ENCODE assay signal across 9 cellular contexts in the genomic region with DNA sequence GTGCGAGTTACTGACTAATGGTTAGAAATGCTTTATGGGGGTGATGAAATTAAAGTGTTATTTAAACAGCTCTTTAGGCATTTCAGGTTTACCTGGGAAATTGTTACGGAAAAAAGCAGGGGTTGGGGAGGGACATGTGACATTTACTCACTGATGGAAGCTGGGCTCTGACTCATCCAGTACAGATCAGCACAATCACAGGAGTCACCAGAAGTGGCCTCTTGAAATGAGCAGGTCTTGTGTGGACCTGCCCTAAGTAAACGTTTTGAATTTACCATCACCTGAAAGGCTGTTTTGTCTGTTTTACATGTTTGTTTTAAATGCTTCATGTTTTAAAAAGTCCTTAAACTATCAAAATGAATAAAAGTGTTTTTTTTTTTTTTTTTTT.
A peak's percentile ranks its signal among the peaks of the same experiment; 100 is the strongest.
DNase-seq lines count a peak whose midpoint lies in the region; ATAC-seq lines count a peak whose summit lies in the region.
"Had no signal": no experiment of that assay in that cellular context is flagged by ENCODE, and none has a peak within 500 bp of the region (broad histone marks: within the 10 kb centered on the region; RNA-seq: fewer than 3 reads in every experiment).

No MANE protein-coding gene starts in this region.

- H3K27ac ChIP-seq in BLaER1 treated with 17β-estradiol and CSF1 and Interleukin-3, amounts not matched to agents 10 nM and 100 nM, result peak overlapping the region in 2 of 11 experiments; percentile 90 to 92; a peak in 3 of 22 replicates
- no peak overlapping the region for H3K27ac ChIP-seq in HUES6 (ENCODE audit: low read depth, low read length)
- H3K27ac ChIP-seq: body of pancreas had no signal

- H3K27me3 ChIP-seq in BLaER1 treated with 17β-estradiol and CSF1 and Interleukin-3, amounts not matched to agents 10 nM and 100 nM, result no peaks in the 10 kb centered on the region
- H3K27me3 ChIP-seq in HUES6 (ENCODE audit: control insufficient read depth, insufficient read depth, low read length), result no peaks in the 10 kb centered on the region
- H3K27me3 ChIP-seq: body of pancreas had no signal

- H3K36me3 ChIP-seq in BLaER1 treated with 17β-estradiol and CSF1 and Interleukin-3, amounts not matched to agents 10 nM and 100 nM, result peaks cover 5 to 54% (median 41%) of the 10 kb centered on the region in 11 experiments; a peak in 20 of 22 replicates
- H3K36me3 ChIP-seq in HUES6 (ENCODE audit: control insufficient read depth, insufficient read depth, low read length), result peaks cover 15% of the 10 kb centered on the region

- peaks cover 64 to 72% (median 71%) of the 10 kb centered on the region in 11 experiments for H4K20me1 ChIP-seq in BLaER1 treated with 17β-estradiol and CSF1 and Interleukin-3, amounts not matched to agents 10 nM and 100 nM

- H3K4me3 ChIP-seq in BLaER1 treated with 17β-estradiol and CSF1 and Interleukin-3, amounts not matched to agents 10 nM and 100 nM, result peak overlapping the region; percentile 84 to 100 (median 96); a peak in 14 of 20 replicates
- peak overlapping the region; percentile 97 for H3K4me3 ChIP-seq in HUES6 (ENCODE audit: low read depth, low read length)
- H3K4me3 ChIP-seq: body of pancreas had no signal

- peak overlapping the region in 8 of 11 experiments; percentile 92 to 97 (median 95); a peak in 10 of 22 replicates for H3K9ac ChIP-seq in BLaER1 treated with 17β-estradiol and CSF1 and Interleukin-3, amounts not matched to agents 10 nM and 100 nM
- H3K9ac ChIP-seq in HUES6 (ENCODE audit: low read length), result peak overlapping the region; percentile 2

- DNase-seq in T1000 (lab: John Stamatoyannopoulos, UW) (peak; percentile 8), hepatic stellate cell (ENCODE audit: low spot score) (peak; percentile 59)

- no peak for ATAC-seq in HG03439 (IDR thresholded peaks at IDR 0.05; ENCODE audit: unreplicated experiment)
- ATAC-seq in HG03159 (IDR thresholded peaks at IDR 0.05; ENCODE audit: unreplicated experiment), result no peak
- no peak for ATAC-seq in GM18861 (IDR thresholded peaks at IDR 0.05; ENCODE audit: unreplicated experiment)
- no peak for ATAC-seq in GM19467 (IDR thresholded peaks at IDR 0.05; ENCODE audit: unreplicated experiment)
- ATAC-seq: body of pancreas had no signal

- H3K4me2 ChIP-seq in BLaER1 treated with 17β-estradiol and CSF1 and Interleukin-3, amounts not matched to agents 10 nM and 100 nM, result peak overlapping the region; percentile 87 to 98 (median 93)

- peaks cover 53 to 63% (median 59%) of the 10 kb centered on the region in 10 experiments for H3K4me1 ChIP-seq in BLaER1 treated with 17β-estradiol and CSF1 and Interleukin-3, amounts not matched to agents 10 nM and 100 nM
- peaks cover 32% of the 10 kb centered on the region for H3K4me1 ChIP-seq in HUES6 (ENCODE audit: control insufficient read depth, insufficient read depth, low read length)

- no peaks in the 10 kb centered on the region for H3K9me3 ChIP-seq in BLaER1 treated with 17β-estradiol and CSF1 and Interleukin-3, amounts not matched to agents 10 nM and 100 nM (replicated peaks in 1 of 11)
- no peaks in the 10 kb centered on the region for H3K9me3 ChIP-seq in HUES6 (ENCODE audit: control insufficient read depth, insufficient read depth, low read depth, low read length)
- H3K9me3 ChIP-seq: body of pancreas had no signal
